14 cellular contexts compared by ENCODE assay signal in the genomic region with DNA sequence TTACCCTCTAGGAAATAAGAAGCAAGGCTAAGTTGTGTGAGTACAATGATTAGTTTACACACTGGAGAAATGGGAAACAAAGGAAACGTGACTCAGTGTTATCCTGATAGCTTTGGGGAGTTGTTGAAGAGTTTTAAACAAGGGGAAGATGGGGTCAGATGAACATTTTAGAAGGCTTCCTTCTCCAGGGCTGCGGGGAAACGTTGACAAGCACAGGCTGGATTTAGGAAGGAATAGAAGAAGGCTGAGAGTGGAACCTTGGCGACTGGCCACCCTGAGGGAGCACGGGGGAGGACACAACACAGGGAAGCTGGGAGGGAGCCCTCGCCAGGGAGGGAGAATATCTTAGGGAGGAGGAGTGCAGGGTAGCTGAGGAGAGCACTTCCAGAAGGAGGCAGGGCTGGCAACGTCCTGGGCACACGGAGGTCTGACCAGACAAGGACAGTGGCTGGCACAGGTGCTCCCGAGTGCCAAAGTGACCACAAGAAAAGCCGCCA.
"Had no signal": no experiment of that assay in that cellular context is flagged by ENCODE, and none has a peak within 500 bp of the region (broad histone marks: within the 10 kb centered on the region; RNA-seq: fewer than 3 reads in every experiment).

No MANE protein-coding gene starts in this region.

- DNase-seq: activated CD4-positive, alpha-beta T cell treated with anti-CD3 and anti-CD28 coated beads, Interleukin-2, amount 50 U/mL, for 4 hours; activated CD4-positive, CD25-positive, alpha-beta regulatory T cell treated with anti-CD3 and anti-CD28 coated beads, Interleukin-2, amount 50 U/mL, for 72 hours; activated effector memory CD4-positive, alpha-beta T cell treated with anti-CD3 and anti-CD28 coated beads, Interleukin-2, amount 50 U/mL, for 16 hours; activated T-cell treated with anti-CD3 and anti-CD28 coated beads, Interleukin-2, amount 50 U/mL, for 1 hour; esophagus squamous epithelium; foreskin melanocyte; naive B cell; stimulated activated CD4-positive, alpha-beta T cell treated with anti-CD3 and anti-CD28 coated beads, Interleukin-4, amount 100 ng/mL, for 4 hours; stomach had no signal

- H3K4me1 Mint-ChIP-seq: naive B cell had no signal

- H3K27ac Mint-ChIP-seq: naive B cell had no signal

- H3K36me3 ChIP-seq: esophagus squamous epithelium, stomach, vagina had no signal

- H3K9me3 ChIP-seq: esophagus squamous epithelium, stomach, vagina had no signal

- H3K36me3 Mint-ChIP-seq: naive B cell had no signal

- H3K27ac ChIP-seq: dorsolateral prefrontal cortex, esophagus squamous epithelium, hepatocyte, stomach, vagina had no signal

- H3K27me3 Mint-ChIP-seq: naive B cell had no signal

- H3K4me1 ChIP-seq: stomach, vagina had no signal

- H3K9me3 Mint-ChIP-seq: naive B cell had no signal

- H3K27me3 ChIP-seq: dorsolateral prefrontal cortex, esophagus squamous epithelium, hepatocyte, stomach, vagina had no signal

- FAIRE-seq: endometrium had no signal

- H3K4me3 ChIP-seq: dorsolateral prefrontal cortex, esophagus squamous epithelium, hepatocyte, stomach, vagina had no signal

- ATAC-seq: activated naive CD4-positive, alpha-beta T cell treated with anti-CD3 and anti-CD28 coated beads, Interleukin-2, amount 50 U/mL, for 72 hours had no signal
